ENCODE assay signal across 29 cellular contexts in genomic region chr12:106152334-106152733, GRCh38. TPM values are rescaled to one million over a fixed set of nuclear protein-coding genes. Genes with fewer than 3 reads are reported as not detected.
A peak's percentile ranks its signal among the peaks of the same experiment; 100 is the strongest.
DNase-seq lines count a peak whose midpoint lies in the region; ATAC-seq and TF ChIP-seq lines count a peak whose summit lies in the region.
"Had no signal": no experiment of that assay in that cellular context is flagged by ENCODE, and none has a peak within 500 bp of the region (broad histone marks: within the 10 kb centered on the region; RNA-seq: fewer than 3 reads in every experiment).

No MANE protein-coding gene starts in this region.

- H3K4me1 ChIP-seq in psoas muscle (peaks cover 28% of the 10 kb centered on the region), Peyer's patch (no peaks in the 10 kb centered on the region)
- H3K4me1 ChIP-seq in CD8-positive, alpha-beta memory T cell (ENCODE audit: insufficient read depth, low read length): no peaks in the 10 kb centered on the region
- H3K4me1 ChIP-seq: tibial nerve had no signal

- POLR2A ChIA-PET in CD8-positive, alpha-beta memory T cell (lab: Charles Lee): no interaction called here

- H3K27ac Mint-ChIP-seq in CD8-positive, alpha-beta memory T cell: peak overlapping the region in 1 of 8 donors; percentile 58
- H3K27ac Mint-ChIP-seq: activated naive CD4-positive, alpha-beta T cell treated with anti-CD3 and anti-CD28 coated beads for 36 hours; CD4-positive, alpha-beta memory T cell; effector memory CD8-positive, alpha-beta T cell; stimulated activated effector memory CD8-positive, alpha-beta T cell treated with anti-CD3 and anti-CD28 coated beads, Interleukin-12 subunit alpha, Interleukin-12 subunit beta, amount 100 ng/mL, for 72 hours had no signal

- intact Hi-C loops in psoas muscle (cut with DNase I): loop anchor here in 1 of 2 donors (5.0 kb wide), 1 partner anchor 40 kb away; no protein-coding TSS in a partner anchor

- TF ChIP-seq CTCF in psoas muscle (IDR thresholded peaks at IDR 0.05) (no peak), Peyer's patch (IDR thresholded peaks at IDR 0.05) (no peak)

- DNase-seq in NCI-H82 (lab: John Stamatoyannopoulos, UW) (peak; percentile 10), NCI-H82 treated with DMSO at 0.1 percent for 48 hours (lab: John Stamatoyannopoulos, UW; ENCODE audit: unreplicated experiment) (no peak), NCI-H187 treated with DMSO at 0.1 percent for 48 hours (lab: John Stamatoyannopoulos, UW) (peak; percentile 63), NCI-H2196 treated with DMSO at 0.1 percent for 48 hours (lab: John Stamatoyannopoulos, UW; ENCODE audit: unreplicated experiment) (peak; percentile 62), psoas muscle (no peak), Peyer's patch (no peak), RPMI8226 (no peak)
- no peak for DNase-seq in CD8-positive, alpha-beta memory T cell
- DNase-seq: activated CD4-positive, alpha-beta T cell treated with anti-CD3 and anti-CD28 coated beads, Interleukin-2, amount 50 U/mL, for 48 hours; activated naive CD4-positive, alpha-beta T cell treated with anti-CD3 and anti-CD28 coated beads for 36 hours; caudate nucleus; CD4-positive, alpha-beta memory T cell; cortex of kidney; effector memory CD8-positive, alpha-beta T cell; erythroblast; glutamatergic neuron; left colon; mesenchymal stem cell; NCI-H2081; ovary; PC-3; T-helper 2 cell had no signal

- H3K9me3 ChIP-seq in psoas muscle (no peaks in the 10 kb centered on the region), Peyer's patch (no peaks in the 10 kb centered on the region)
- H3K9me3 ChIP-seq in CD8-positive, alpha-beta memory T cell (ENCODE audit: low read length): no peaks in the 10 kb centered on the region
- H3K9me3 ChIP-seq: ovary, tibial nerve had no signal

- H3K27me3 ChIP-seq in psoas muscle (ENCODE audit: insufficient read depth in 3 of 3, low read length in 2 of 3) (no peaks in the 10 kb centered on the region), Peyer's patch (no peaks in the 10 kb centered on the region)
- H3K27me3 ChIP-seq in CD8-positive, alpha-beta memory T cell (ENCODE audit: insufficient read depth, low read length, poor library complexity, severe bottlenecking): no peaks in the 10 kb centered on the region
- H3K27me3 ChIP-seq: ovary, tibial nerve had no signal

- H3K27ac ChIP-seq in psoas muscle (no peak overlapping the region), Peyer's patch (no peak overlapping the region)
- no peak overlapping the region for H3K27ac ChIP-seq in CD8-positive, alpha-beta memory T cell (ENCODE audit: low read depth, low read length)
- H3K27ac ChIP-seq: ovary, tibial nerve had no signal

- H3K4me3 Mint-ChIP-seq in CD8-positive, alpha-beta memory T cell: no peak overlapping the region
- H3K4me3 Mint-ChIP-seq: activated naive CD4-positive, alpha-beta T cell treated with anti-CD3 and anti-CD28 coated beads for 36 hours; CD4-positive, alpha-beta memory T cell; effector memory CD8-positive, alpha-beta T cell; neural crest cell; stimulated activated effector memory CD8-positive, alpha-beta T cell treated with anti-CD3 and anti-CD28 coated beads, Interleukin-12 subunit alpha, Interleukin-12 subunit beta, amount 100 ng/mL, for 72 hours had no signal

- no peaks in the 10 kb centered on the region for H3K36me3 Mint-ChIP-seq in CD8-positive, alpha-beta memory T cell
- H3K36me3 Mint-ChIP-seq: CD4-positive, alpha-beta memory T cell; stimulated activated effector memory CD8-positive, alpha-beta T cell treated with anti-CD3 and anti-CD28 coated beads, Interleukin-12 subunit alpha, Interleukin-12 subunit beta, amount 100 ng/mL, for 72 hours had no signal

- H3K4me1 Mint-ChIP-seq in CD8-positive, alpha-beta memory T cell: no peaks in the 10 kb centered on the region
- H3K4me1 Mint-ChIP-seq: stimulated activated effector memory CD8-positive, alpha-beta T cell treated with anti-CD3 and anti-CD28 coated beads, Interleukin-12 subunit alpha, Interleukin-12 subunit beta, amount 100 ng/mL, for 72 hours had no signal

- CTCF ChIA-PET in CD8-positive, alpha-beta memory T cell (lab: Charles Lee): no interaction called here

- H3K36me3 ChIP-seq in psoas muscle (ENCODE audit: insufficient read depth in 1 of 2, low read depth in 1 of 2): no peaks in the 10 kb centered on the region
- H3K36me3 ChIP-seq in Peyer's patch: no peaks in the 10 kb centered on the region
- H3K36me3 ChIP-seq in CD8-positive, alpha-beta memory T cell (ENCODE audit: insufficient read depth, low read length): no peaks in the 10 kb centered on the region
- H3K36me3 ChIP-seq: ovary, tibial nerve had no signal

- no peaks in the 10 kb centered on the region for H3K9me3 Mint-ChIP-seq in CD8-positive, alpha-beta memory T cell
- H3K9me3 Mint-ChIP-seq: activated naive CD4-positive, alpha-beta T cell treated with anti-CD3 and anti-CD28 coated beads for 36 hours; CD4-positive, alpha-beta memory T cell; effector memory CD8-positive, alpha-beta T cell; stimulated activated effector memory CD8-positive, alpha-beta T cell treated with anti-CD3 and anti-CD28 coated beads, Interleukin-12 subunit alpha, Interleukin-12 subunit beta, amount 100 ng/mL, for 72 hours had no signal

- no peak for TF ChIP-seq POLR2A in Peyer's patch (IDR thresholded peaks at IDR 0.05)

- peak in 3 of 4 donors; percentile 27 to 47 (median 46) for ATAC-seq in psoas muscle
- ATAC-seq: activated CD4-positive, CD25-positive, alpha-beta regulatory T cell treated with anti-CD3 and anti-CD28 coated beads, Interleukin-2, amount 50 U/mL, for 24 hours; effector memory CD8-positive, alpha-beta T cell; HCT116; HepG2; left colon; PC-3; Right ventricle myocardium inferior; stimulated activated effector memory CD8-positive, alpha-beta T cell treated with anti-CD3 and anti-CD28 coated beads, Interleukin-12 subunit alpha, Interleukin-12 subunit beta, amount 100 ng/mL, for 72 hours had no signal

- H3K27me3 Mint-ChIP-seq in CD8-positive, alpha-beta memory T cell: peaks cover 8 to 38% of the 10 kb centered on the region in 2 donors

- WGBS in psoas muscle, 3 donors: 35 to 51% (median 41%) methylated on average over 4 of the region's 4 CpGs

- H3K4me3 ChIP-seq in psoas muscle (no peak overlapping the region), Peyer's patch (no peak overlapping the region)
- no peak overlapping the region for H3K4me3 ChIP-seq in CD8-positive, alpha-beta memory T cell (ENCODE audit: low read length)
- H3K4me3 ChIP-seq: ovary, tibial nerve had no signal

RNA-seq across cellular contexts. Expression of gene NUAK1, which starts 13.6 kb away (rescaled TPM):
- total RNA-seq in psoas muscle (100 to 1,000 TPM in 1 of 4 donors, 10 to 100 TPM in 3; 19.8 to 102 (median 35.6) TPM), Peyer's patch (1 to 10 TPM; 2.1 to 7.7 (median 4.6) TPM)
- 10 to 100 TPM in 2 of 3 donors, 1 to 10 TPM in 1; 7.0 to 21.8 (median 10.2) TPM for polyA plus RNA-seq in psoas muscle
- not detected for total RNA-seq in CD8-positive, alpha-beta memory T cell
- polyA plus RNA-seq in CD8-positive, alpha-beta memory T cell: 0.16 TPM
- total RNA-seq: activated naive CD4-positive, alpha-beta T cell treated with anti-CD3 and anti-CD28 coated beads for 36 hours; CD4-positive, alpha-beta memory T cell had no signal
- polyA plus RNA-seq: CD4-positive, alpha-beta memory T cell had no signal

Comparison
In these comparisons a context has a peak if more than half of its experiments do, and no peak if none do; other contexts are left out.
1. DNase-seq: peak in NCI-H82 (single experiment), NCI-H187 treated with DMSO at 0.1 percent for 48 hours (single experiment) and NCI-H2196 treated with DMSO at 0.1 percent for 48 hours (single experiment); none in NCI-H82 treated with DMSO at 0.1 percent for 48 hours (single experiment), psoas muscle (0 of 2), Peyer's patch (0 of 3), CD8-positive, alpha-beta memory T cell (0 of 5) and RPMI8226 (single experiment).